Comparison of ENCODE assay signal across 1 cellular context in genomic region chr3:71536376-71536965, GRCh38.
TF ChIP-seq lines count a peak whose summit lies in the region.

No MANE protein-coding gene starts in this region.

TF ChIP-seq in SK-N-SH, 30 proteins besides CTCF, POLR2A, EP300 and RAD21 (continued from another document):
- TF ChIP-seq PBX3 (IDR thresholded peaks at IDR 0.05), result peak; percentile 82
- TF ChIP-seq CHD2 (IDR thresholded peaks at IDR 0.05; ENCODE audit: low read length, partially characterized antibody), result no peak
- peak; percentile 86 for TF ChIP-seq FOSL2 (IDR thresholded peaks at IDR 0.05; ENCODE audit: borderline replicate concordance, low read depth)
- no peak for TF ChIP-seq USF1 (IDR thresholded peaks at IDR 0.05; ENCODE audit: borderline replicate concordance, low read depth)
- TF ChIP-seq RXRA (IDR thresholded peaks at IDR 0.05; ENCODE audit: borderline replicate concordance, low read depth), result peak; percentile 60; the same call in 1 of the 2 replicates
- no peak for TF ChIP-seq USF2 (IDR thresholded peaks at IDR 0.05; ENCODE audit: borderline replicate concordance, low read depth, low read length)
- TF ChIP-seq RFX5 (IDR thresholded peaks at IDR 0.05; ENCODE audit: low read length), result no peak
- peak; percentile 30; the same call in 1 of the 2 replicates for TF ChIP-seq NFIC (IDR thresholded peaks at IDR 0.05; ENCODE audit: borderline replicate concordance)
- TF ChIP-seq NRF1 (IDR thresholded peaks at IDR 0.05; ENCODE audit: low read depth, low read length), result no peak
- no peak for TF ChIP-seq ELF1 (IDR thresholded peaks at IDR 0.05)
- TF ChIP-seq GATA2 (CRISPR knock-in tag; IDR thresholded peaks at IDR 0.05), result no peak
- TF ChIP-seq MEF2A (IDR thresholded peaks at IDR 0.05; ENCODE audit: borderline replicate concordance, low read depth), result no peak
- TF ChIP-seq TAF1 (IDR thresholded peaks at IDR 0.05; ENCODE audit: borderline replicate concordance, low read depth, low read length), result 0 out of 2 replicates have a peak, but pooled peaks have one; percentile 13
- TF ChIP-seq MXI1 (IDR thresholded peaks at IDR 0.05; ENCODE audit: low read depth, low read length), result no peak
- peak; percentile 88 for TF ChIP-seq JUND (IDR thresholded peaks at IDR 0.05)
- TF ChIP-seq TEAD4 (IDR thresholded peaks at IDR 0.05; ENCODE audit: borderline replicate concordance, insufficient read depth), result peak; percentile 44; the same call in 1 of the 2 replicates
- TF ChIP-seq FOXJ3 (CRISPR knock-in tag; IDR thresholded peaks at IDR 0.05), result no peak
- no peak for TF ChIP-seq SMC3 (IDR thresholded peaks at IDR 0.05; ENCODE audit: low read depth, low read length)
- TF ChIP-seq FOXM1 (IDR thresholded peaks at IDR 0.05; ENCODE audit: low read depth), result no peak
- no peak for TF ChIP-seq YY1 (IDR thresholded peaks at IDR 0.05; ENCODE audit: low read depth)
- TF ChIP-seq EZH2phosphoT487 (IDR thresholded peaks at IDR 0.05; ENCODE audit: borderline replicate concordance, low read depth), result no peak
- TF ChIP-seq ZBTB33 (IDR thresholded peaks at IDR 0.05; ENCODE audit: borderline replicate concordance, low read depth), result no peak
- TF ChIP-seq TCF12 (IDR thresholded peaks at IDR 0.05), result peak; percentile 80
- TF ChIP-seq IRF3 (IDR thresholded peaks at IDR 0.05; ENCODE audit: low read depth, low read length), result no peak
- peak; percentile 48 for TF ChIP-seq MAX (IDR thresholded peaks at IDR 0.05; ENCODE audit: low read depth)
- no peak for TF ChIP-seq SIN3A (IDR thresholded peaks at IDR 0.05; ENCODE audit: borderline replicate concordance, low read depth, low read length)
